1 cellular context compared by ENCODE assay signal in genomic region chr15:45417303-45417950, GRCh38.
TF ChIP-seq lines count a peak whose summit lies in the region.

No MANE protein-coding gene starts in this region.

TF ChIP-seq in K562, 482 proteins besides CTCF, POLR2A, EP300 and RAD21 (continued from another document and continues in another):
- TF ChIP-seq, protein P1, sequence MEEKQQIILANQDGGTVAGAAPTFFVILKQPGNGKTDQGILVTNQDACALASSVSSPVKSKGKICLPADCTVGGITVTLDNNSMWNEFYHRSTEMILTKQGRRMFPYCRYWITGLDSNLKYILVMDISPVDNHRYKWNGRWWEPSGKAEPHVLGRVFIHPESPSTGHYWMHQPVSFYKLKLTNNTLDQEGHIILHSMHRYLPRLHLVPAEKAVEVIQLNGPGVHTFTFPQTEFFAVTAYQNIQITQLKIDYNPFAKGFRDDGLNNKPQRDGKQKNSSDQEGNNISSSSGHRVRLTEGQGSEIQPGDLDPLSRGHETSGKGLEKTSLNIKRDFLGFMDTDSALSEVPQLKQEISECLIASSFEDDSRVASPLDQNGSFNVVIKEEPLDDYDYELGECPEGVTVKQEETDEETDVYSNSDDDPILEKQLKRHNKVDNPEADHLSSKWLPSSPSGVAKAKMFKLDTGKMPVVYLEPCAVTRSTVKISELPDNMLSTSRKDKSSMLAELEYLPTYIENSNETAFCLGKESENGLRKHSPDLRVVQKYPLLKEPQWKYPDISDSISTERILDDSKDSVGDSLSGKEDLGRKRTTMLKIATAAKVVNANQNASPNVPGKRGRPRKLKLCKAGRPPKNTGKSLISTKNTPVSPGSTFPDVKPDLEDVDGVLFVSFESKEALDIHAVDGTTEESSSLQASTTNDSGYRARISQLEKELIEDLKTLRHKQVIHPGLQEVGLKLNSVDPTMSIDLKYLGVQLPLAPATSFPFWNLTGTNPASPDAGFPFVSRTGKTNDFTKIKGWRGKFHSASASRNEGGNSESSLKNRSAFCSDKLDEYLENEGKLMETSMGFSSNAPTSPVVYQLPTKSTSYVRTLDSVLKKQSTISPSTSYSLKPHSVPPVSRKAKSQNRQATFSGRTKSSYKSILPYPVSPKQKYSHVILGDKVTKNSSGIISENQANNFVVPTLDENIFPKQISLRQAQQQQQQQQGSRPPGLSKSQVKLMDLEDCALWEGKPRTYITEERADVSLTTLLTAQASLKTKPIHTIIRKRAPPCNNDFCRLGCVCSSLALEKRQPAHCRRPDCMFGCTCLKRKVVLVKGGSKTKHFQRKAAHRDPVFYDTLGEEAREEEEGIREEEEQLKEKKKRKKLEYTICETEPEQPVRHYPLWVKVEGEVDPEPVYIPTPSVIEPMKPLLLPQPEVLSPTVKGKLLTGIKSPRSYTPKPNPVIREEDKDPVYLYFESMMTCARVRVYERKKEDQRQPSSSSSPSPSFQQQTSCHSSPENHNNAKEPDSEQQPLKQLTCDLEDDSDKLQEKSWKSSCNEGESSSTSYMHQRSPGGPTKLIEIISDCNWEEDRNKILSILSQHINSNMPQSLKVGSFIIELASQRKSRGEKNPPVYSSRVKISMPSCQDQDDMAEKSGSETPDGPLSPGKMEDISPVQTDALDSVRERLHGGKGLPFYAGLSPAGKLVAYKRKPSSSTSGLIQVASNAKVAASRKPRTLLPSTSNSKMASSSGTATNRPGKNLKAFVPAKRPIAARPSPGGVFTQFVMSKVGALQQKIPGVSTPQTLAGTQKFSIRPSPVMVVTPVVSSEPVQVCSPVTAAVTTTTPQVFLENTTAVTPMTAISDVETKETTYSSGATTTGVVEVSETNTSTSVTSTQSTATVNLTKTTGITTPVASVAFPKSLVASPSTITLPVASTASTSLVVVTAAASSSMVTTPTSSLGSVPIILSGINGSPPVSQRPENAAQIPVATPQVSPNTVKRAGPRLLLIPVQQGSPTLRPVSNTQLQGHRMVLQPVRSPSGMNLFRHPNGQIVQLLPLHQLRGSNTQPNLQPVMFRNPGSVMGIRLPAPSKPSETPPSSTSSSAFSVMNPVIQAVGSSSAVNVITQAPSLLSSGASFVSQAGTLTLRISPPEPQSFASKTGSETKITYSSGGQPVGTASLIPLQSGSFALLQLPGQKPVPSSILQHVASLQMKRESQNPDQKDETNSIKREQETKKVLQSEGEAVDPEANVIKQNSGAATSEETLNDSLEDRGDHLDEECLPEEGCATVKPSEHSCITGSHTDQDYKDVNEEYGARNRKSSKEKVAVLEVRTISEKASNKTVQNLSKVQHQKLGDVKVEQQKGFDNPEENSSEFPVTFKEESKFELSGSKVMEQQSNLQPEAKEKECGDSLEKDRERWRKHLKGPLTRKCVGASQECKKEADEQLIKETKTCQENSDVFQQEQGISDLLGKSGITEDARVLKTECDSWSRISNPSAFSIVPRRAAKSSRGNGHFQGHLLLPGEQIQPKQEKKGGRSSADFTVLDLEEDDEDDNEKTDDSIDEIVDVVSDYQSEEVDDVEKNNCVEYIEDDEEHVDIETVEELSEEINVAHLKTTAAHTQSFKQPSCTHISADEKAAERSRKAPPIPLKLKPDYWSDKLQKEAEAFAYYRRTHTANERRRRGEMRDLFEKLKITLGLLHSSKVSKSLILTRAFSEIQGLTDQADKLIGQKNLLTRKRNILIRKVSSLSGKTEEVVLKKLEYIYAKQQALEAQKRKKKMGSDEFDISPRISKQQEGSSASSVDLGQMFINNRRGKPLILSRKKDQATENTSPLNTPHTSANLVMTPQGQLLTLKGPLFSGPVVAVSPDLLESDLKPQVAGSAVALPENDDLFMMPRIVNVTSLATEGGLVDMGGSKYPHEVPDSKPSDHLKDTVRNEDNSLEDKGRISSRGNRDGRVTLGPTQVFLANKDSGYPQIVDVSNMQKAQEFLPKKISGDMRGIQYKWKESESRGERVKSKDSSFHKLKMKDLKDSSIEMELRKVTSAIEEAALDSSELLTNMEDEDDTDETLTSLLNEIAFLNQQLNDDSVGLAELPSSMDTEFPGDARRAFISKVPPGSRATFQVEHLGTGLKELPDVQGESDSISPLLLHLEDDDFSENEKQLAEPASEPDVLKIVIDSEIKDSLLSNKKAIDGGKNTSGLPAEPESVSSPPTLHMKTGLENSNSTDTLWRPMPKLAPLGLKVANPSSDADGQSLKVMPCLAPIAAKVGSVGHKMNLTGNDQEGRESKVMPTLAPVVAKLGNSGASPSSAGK (IDR thresholded peaks at IDR 0.05): no peak
- TF ChIP-seq FUS (optimal IDR thresholded peaks at IDR 0.05; ENCODE audit: low read depth, low read length): no peak
- TF ChIP-seq GATA2 (CRISPR knock-in tag; IDR thresholded peaks at IDR 0.05): peak; percentile 83
- TF ChIP-seq PRMT5 (CRISPR knock-in tag; IDR thresholded peaks at IDR 0.05): no peak
- peak; percentile 73; the same call in 1 of the 2 replicates for TF ChIP-seq ARID3A (IDR thresholded peaks at IDR 0.05; ENCODE audit: borderline replicate concordance, low read depth, low read length)
- TF ChIP-seq ELF1 (tag; IDR thresholded peaks at IDR 0.05): no peak
- TF ChIP-seq MEIS2 (IDR thresholded peaks at IDR 0.05; ENCODE audit: partially characterized antibody): peak; percentile 69
- peak; percentile 88 for TF ChIP-seq PML (IDR thresholded peaks at IDR 0.05; ENCODE audit: low read length)
- peak; percentile 94 for TF ChIP-seq ZNF316 (IDR thresholded peaks at IDR 0.05)
- TF ChIP-seq CREB3L1 (IDR thresholded peaks at IDR 0.05; ENCODE audit: borderline replicate concordance, low read depth): no peak
- TF ChIP-seq ZNF778 (CRISPR knock-in tag; IDR thresholded peaks at IDR 0.05): no peak
- no peak for TF ChIP-seq CBX2 (IDR thresholded peaks at IDR 0.05; ENCODE audit: insufficient read depth, low read length, poor library complexity, severe bottlenecking)
- no peak for TF ChIP-seq NRF1 (conservative IDR thresholded peaks at IDR 0.05 in 1 of 2, IDR thresholded peaks at IDR 0.05 in 1 of 2)
- TF ChIP-seq STAT5A (IDR thresholded peaks at IDR 0.05; ENCODE audit: borderline replicate concordance, low read length): peak; percentile 86
- no peak for TF ChIP-seq ZNF830 (CRISPR knock-in tag; IDR thresholded peaks at IDR 0.05)
- TF ChIP-seq, protein P2, sequence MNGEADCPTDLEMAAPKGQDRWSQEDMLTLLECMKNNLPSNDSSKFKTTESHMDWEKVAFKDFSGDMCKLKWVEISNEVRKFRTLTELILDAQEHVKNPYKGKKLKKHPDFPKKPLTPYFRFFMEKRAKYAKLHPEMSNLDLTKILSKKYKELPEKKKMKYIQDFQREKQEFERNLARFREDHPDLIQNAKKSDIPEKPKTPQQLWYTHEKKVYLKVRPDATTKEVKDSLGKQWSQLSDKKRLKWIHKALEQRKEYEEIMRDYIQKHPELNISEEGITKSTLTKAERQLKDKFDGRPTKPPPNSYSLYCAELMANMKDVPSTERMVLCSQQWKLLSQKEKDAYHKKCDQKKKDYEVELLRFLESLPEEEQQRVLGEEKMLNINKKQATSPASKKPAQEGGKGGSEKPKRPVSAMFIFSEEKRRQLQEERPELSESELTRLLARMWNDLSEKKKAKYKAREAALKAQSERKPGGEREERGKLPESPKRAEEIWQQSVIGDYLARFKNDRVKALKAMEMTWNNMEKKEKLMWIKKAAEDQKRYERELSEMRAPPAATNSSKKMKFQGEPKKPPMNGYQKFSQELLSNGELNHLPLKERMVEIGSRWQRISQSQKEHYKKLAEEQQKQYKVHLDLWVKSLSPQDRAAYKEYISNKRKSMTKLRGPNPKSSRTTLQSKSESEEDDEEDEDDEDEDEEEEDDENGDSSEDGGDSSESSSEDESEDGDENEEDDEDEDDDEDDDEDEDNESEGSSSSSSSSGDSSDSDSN (IDR thresholded peaks at IDR 0.05; ENCODE audit: borderline replicate concordance in 1 of 2, low read depth in 2 of 2, low read length in 2 of 2): no peak
- peak; percentile 55 for TF ChIP-seq HNRNPLL (IDR thresholded peaks at IDR 0.05; ENCODE audit: low read depth, low read length, poor library complexity, severe bottlenecking)
- TF ChIP-seq, protein P3, sequence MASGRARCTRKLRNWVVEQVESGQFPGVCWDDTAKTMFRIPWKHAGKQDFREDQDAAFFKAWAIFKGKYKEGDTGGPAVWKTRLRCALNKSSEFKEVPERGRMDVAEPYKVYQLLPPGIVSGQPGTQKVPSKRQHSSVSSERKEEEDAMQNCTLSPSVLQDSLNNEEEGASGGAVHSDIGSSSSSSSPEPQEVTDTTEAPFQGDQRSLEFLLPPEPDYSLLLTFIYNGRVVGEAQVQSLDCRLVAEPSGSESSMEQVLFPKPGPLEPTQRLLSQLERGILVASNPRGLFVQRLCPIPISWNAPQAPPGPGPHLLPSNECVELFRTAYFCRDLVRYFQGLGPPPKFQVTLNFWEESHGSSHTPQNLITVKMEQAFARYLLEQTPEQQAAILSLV (tag; IDR thresholded peaks at IDR 0.05): no peak
- no peak for TF ChIP-seq TFE3 (CRISPR knock-in tag; IDR thresholded peaks at IDR 0.05)
- TF ChIP-seq CUX1 (CRISPR knock-in tag; IDR thresholded peaks at IDR 0.05): no peak
- no peak for TF ChIP-seq PTTG1 (tag; IDR thresholded peaks at IDR 0.05; ENCODE audit: low read depth)
- no peak for TF ChIP-seq ZC3H8 (IDR thresholded peaks at IDR 0.05)
- TF ChIP-seq CCNT2 (IDR thresholded peaks at IDR 0.05; ENCODE audit: borderline replicate concordance, extremely low read depth, insufficient read length, low read depth, low read length): peak; percentile 88
- no peak for TF ChIP-seq BHLHE40 (IDR thresholded peaks at IDR 0.05; ENCODE audit: low read length)
- TF ChIP-seq ZNF436 (CRISPR knock-in tag; IDR thresholded peaks at IDR 0.05): no peak
- TF ChIP-seq SMARCC2 (IDR thresholded peaks at IDR 0.05; ENCODE audit: low read depth): peak; percentile 96
- TF ChIP-seq ZSCAN32 (CRISPR knock-in tag; IDR thresholded peaks at IDR 0.05): no peak
- no peak for TF ChIP-seq KLF13 (tag; IDR thresholded peaks at IDR 0.05; ENCODE audit: borderline replicate concordance, low read depth)
- no peak for TF ChIP-seq ZBTB8A (IDR thresholded peaks at IDR 0.05; ENCODE audit: partially characterized antibody)
- TF ChIP-seq NEUROD1 (IDR thresholded peaks at IDR 0.05; ENCODE audit: borderline replicate concordance, low read depth, low read length, partially characterized antibody): peak; percentile 63
- peak; percentile 97 for TF ChIP-seq SMARCE1 (IDR thresholded peaks at IDR 0.05)
- TF ChIP-seq TAL1 (IDR thresholded peaks at IDR 0.05): peak; percentile 96
- no peak for TF ChIP-seq NR2C1 (IDR thresholded peaks at IDR 0.05)
- peak; percentile 53; the same call in 1 of the 2 replicates for TF ChIP-seq NR2C1 (tag; IDR thresholded peaks at IDR 0.05)
